Comparison of ENCODE assay signal across 33 cellular contexts in genomic region chr4:67704843-67705242, GRCh38. TPM values are rescaled to one million over a fixed set of nuclear protein-coding genes. Genes with fewer than 3 reads are reported as not detected.
"Had no signal": no experiment of that assay in that cellular context is flagged by ENCODE, and none has a peak within 500 bp of the region (broad histone marks: within the 10 kb centered on the region; RNA-seq: fewer than 3 reads in every experiment).

No MANE protein-coding gene starts in this region.

- H3K4me3 Mint-ChIP-seq: activated naive CD4-positive, alpha-beta T cell treated with anti-CD3 and anti-CD28 coated beads, Interleukin-2, amount 10 ng/mL, durations not matched to agents 7 days and 5 days; activated naive CD8-positive, alpha-beta T cell treated with anti-CD3 and anti-CD28 coated beads, Interleukin-2, amount 10 ng/mL, durations not matched to agents 7 days and 5 days; memory B cell; stimulated activated effector memory CD8-positive, alpha-beta T cell treated with anti-CD3 and anti-CD28 coated beads, Interleukin-12 subunit alpha, Interleukin-12 subunit beta, amount 100 ng/mL, for 72 hours; stimulated activated naive CD8-positive, alpha-beta T cell treated with anti-CD3 and anti-CD28 coated beads, Interleukin-15, Interleukin-2, amounts not matched to agents 100 ng/mL and 50 ng/mL, for 24 hours; T-helper 17 cell; type B pancreatic cell had no signal

- H3K27me3 Mint-ChIP-seq: activated naive CD4-positive, alpha-beta T cell treated with anti-CD3 and anti-CD28 coated beads, Interleukin-2, amount 10 ng/mL, durations not matched to agents 7 days and 5 days; activated naive CD8-positive, alpha-beta T cell treated with anti-CD3 and anti-CD28 coated beads, Interleukin-2, amount 10 ng/mL, durations not matched to agents 7 days and 5 days; memory B cell; naive thymus-derived CD8-positive, alpha-beta T cell; progenitor cell of endocrine pancreas; stimulated activated naive CD8-positive, alpha-beta T cell treated with anti-CD3 and anti-CD28 coated beads, Interleukin-15, Interleukin-2, amounts not matched to agents 100 ng/mL and 50 ng/mL, for 24 hours; T-helper 17 cell; type B pancreatic cell had no signal

- FAIRE-seq: astrocyte, endothelial cell of umbilical vein had no signal

- H3K27ac Mint-ChIP-seq: activated naive CD4-positive, alpha-beta T cell treated with anti-CD3 and anti-CD28 coated beads, Interleukin-2, amount 10 ng/mL, durations not matched to agents 7 days and 5 days; activated naive CD8-positive, alpha-beta T cell treated with anti-CD3 and anti-CD28 coated beads, Interleukin-2, amount 10 ng/mL, durations not matched to agents 7 days and 5 days; progenitor cell of endocrine pancreas; stimulated activated effector memory CD8-positive, alpha-beta T cell treated with anti-CD3 and anti-CD28 coated beads, Interleukin-12 subunit alpha, Interleukin-12 subunit beta, amount 100 ng/mL, for 72 hours; stimulated activated naive CD8-positive, alpha-beta T cell treated with anti-CD3 and anti-CD28 coated beads, Interleukin-15, Interleukin-2, amounts not matched to agents 100 ng/mL and 50 ng/mL, for 24 hours; T-helper 17 cell; type B pancreatic cell had no signal

- ATAC-seq: gastroesophageal sphincter; naive thymus-derived CD8-positive, alpha-beta T cell; sciatic nerve; stimulated activated effector memory CD8-positive, alpha-beta T cell treated with anti-CD3 and anti-CD28 coated beads, Interleukin-12 subunit alpha, Interleukin-12 subunit beta, amount 100 ng/mL, for 72 hours; T-helper 17 cell had no signal

- DNase-seq: activated CD4-positive, alpha-beta T cell treated with anti-CD3 and anti-CD28 coated beads, Interleukin-2, amount 50 U/mL, for 1 hour; activated CD4-positive, CD25-positive, alpha-beta regulatory T cell treated with anti-CD3 and anti-CD28 coated beads, Interleukin-2, amount 50 U/mL, for 72 hours; activated gamma-delta T cell; activated naive CD4-positive, alpha-beta T cell treated with anti-CD3 and anti-CD28 coated beads, Interleukin-2, amount 10 ng/mL, durations not matched to agents 7 days and 5 days; activated naive CD8-positive, alpha-beta T cell treated with anti-CD3 and anti-CD28 coated beads, Interleukin-2, amount 10 ng/mL, durations not matched to agents 7 days and 5 days; activated T-cell treated with anti-CD3 and anti-CD28 coated beads for 4 hours; amniotic stem cell; caudate nucleus; cortex of kidney; hippocampal formation; midbrain; naive thymus-derived CD8-positive, alpha-beta T cell; ovary; stimulated activated CD4-positive, alpha-beta T cell treated with anti-CD3 and anti-CD28 coated beads, Interleukin-4, amount 100 ng/mL, for 24 hours; T-helper 17 cell; T1000; uterus had no signal

RNA-seq across cellular contexts. Expression of gene GNRHR, which starts 49.3 kb away (rescaled TPM):
- total RNA-seq: activated naive CD8-positive, alpha-beta T cell treated with anti-CD3 and anti-CD28 coated beads, Interleukin-2, amount 10 ng/mL, durations not matched to agents 7 days and 5 days; astrocyte; chondrocyte; endothelial cell of umbilical vein; fibroblast of lung; gastroesophageal sphincter; kidney epithelial cell; lower leg skin; naive thymus-derived CD8-positive, alpha-beta T cell; progenitor cell of endocrine pancreas; renal cortical epithelial cell; sciatic nerve; subcutaneous adipose tissue; T-helper 17 cell; uterus had no signal
- polyA plus RNA-seq: endothelial cell of umbilical vein; fibroblast of lung; naive thymus-derived CD8-positive, alpha-beta T cell; thymus had no signal
